1 cellular context compared by ENCODE assay signal in genomic region chr1:77683142-77683835, GRCh38.
TF ChIP-seq lines count a peak whose summit lies in the region.

No MANE protein-coding gene starts in this region.

TF ChIP-seq in HEK293, 187 proteins besides CTCF, POLR2A, EP300 and RAD21 (continued from another document and continues in another):
- TF ChIP-seq ZBTB10 (tag by site-specific recombination; IDR thresholded peaks at IDR 0.05) (0 out of 2 replicates have a peak, but pooled peaks have one; percentile 53), KLF9 (tag by site-specific recombination; IDR thresholded peaks at IDR 0.05; ENCODE audit: low read depth) (peak; percentile 76), ZNF792 (tag by site-specific recombination; IDR thresholded peaks at IDR 0.05) (no peak), ZNF473 (tag by site-specific recombination; IDR thresholded peaks at IDR 0.05) (no peak), GLIS1 (tag by site-specific recombination; IDR thresholded peaks at IDR 0.05) (peak; percentile 46), ZNF302 (tag by site-specific recombination; IDR thresholded peaks at IDR 0.05; ENCODE audit: low read depth) (no peak), ZNF335 (tag by site-specific recombination; conservative IDR thresholded peaks at IDR 0.05) (peak; percentile 89), HIC1 (tag by site-specific recombination; IDR thresholded peaks at IDR 0.05) (no peak), IKZF3 (tag by site-specific recombination; IDR thresholded peaks at IDR 0.05) (peak; percentile 97), ZNF292 (tag by site-specific recombination; IDR thresholded peaks at IDR 0.05; ENCODE audit: borderline replicate concordance, low read depth) (no peak), ZSCAN4 (tag by site-specific recombination; IDR thresholded peaks at IDR 0.05) (no peak; the same call in 1 of the 2 replicates), ZNF701 (tag by site-specific recombination; IDR thresholded peaks at IDR 0.05) (no peak), ZNF138 (tag by site-specific recombination; IDR thresholded peaks at IDR 0.05; ENCODE audit: borderline replicate concordance) (no peak), ZNF274 (IDR thresholded peaks at IDR 0.05; ENCODE audit: low read length) (no peak), ZNF274 (tag by site-specific recombination; IDR thresholded peaks at IDR 0.05; ENCODE audit: borderline replicate concordance) (no peak), TCF7L2 (IDR thresholded peaks at IDR 0.05; ENCODE audit: borderline replicate concordance, low read depth, low read length) (no peak), ZNF19 (tag by site-specific recombination; IDR thresholded peaks at IDR 0.05; ENCODE audit: low read depth) (no peak), ZNF18 (tag by site-specific recombination; IDR thresholded peaks at IDR 0.05) (no peak), ZBTB6 (tag by site-specific recombination; IDR thresholded peaks at IDR 0.05) (0 out of 2 replicates have a peak, but pooled peaks have one; percentile 36), ZNF561 (tag by site-specific recombination; IDR thresholded peaks at IDR 0.05; ENCODE audit: borderline replicate concordance) (peak; percentile 80; the same call in 1 of the 2 replicates), ZNF692 (tag by site-specific recombination; IDR thresholded peaks at IDR 0.05) (peak; percentile 93), ZNF214 (tag by site-specific recombination; IDR thresholded peaks at IDR 0.05; ENCODE audit: borderline replicate concordance) (no peak), ZNF555 (tag by site-specific recombination; conservative IDR thresholded peaks at IDR 0.05) (no peak), PRDM6 (tag by site-specific recombination; IDR thresholded peaks at IDR 0.05) (no peak), ZEB2 (tag by site-specific recombination; IDR thresholded peaks at IDR 0.05) (peak; percentile 65), ZNF391 (tag by site-specific recombination; IDR thresholded peaks at IDR 0.05; ENCODE audit: borderline replicate concordance, low read depth) (no peak; the same call in 1 of the 2 replicates), ZBTB21 (tag by site-specific recombination; IDR thresholded peaks at IDR 0.05) (no peak), ZSCAN30 (tag by site-specific recombination; IDR thresholded peaks at IDR 0.05) (peak; percentile 98), ZNF311 (tag by site-specific recombination; IDR thresholded peaks at IDR 0.05; ENCODE audit: borderline replicate concordance) (no peak), ZNF132 (tag by site-specific recombination; IDR thresholded peaks at IDR 0.05; ENCODE audit: borderline replicate concordance) (no peak), ZBTB20 (tag by site-specific recombination; IDR thresholded peaks at IDR 0.05) (peak; percentile 21; the same call in 1 of the 2 replicates), ZNF549 (tag by site-specific recombination; IDR thresholded peaks at IDR 0.05) (no peak), SP2 (tag by site-specific recombination; IDR thresholded peaks at IDR 0.05) (peak; percentile 80), ZFP41 (tag by site-specific recombination; IDR thresholded peaks at IDR 0.05; ENCODE audit: borderline replicate concordance) (no peak), ZNF830 (tag by site-specific recombination; IDR thresholded peaks at IDR 0.05; ENCODE audit: low read depth) (no peak), ZNF184 (tag by site-specific recombination; IDR thresholded peaks at IDR 0.05) (peak; percentile 21; the same call in 1 of the 2 replicates), ZNF37A (tag by site-specific recombination; IDR thresholded peaks at IDR 0.05) (no peak; the same call in 1 of the 2 replicates), ZNF48 (tag by site-specific recombination; IDR thresholded peaks at IDR 0.05) (no peak), HOXA7 (CRISPR knock-in tag; IDR thresholded peaks at IDR 0.05; ENCODE audit: borderline replicate concordance) (no peak), ZNF571 (tag by site-specific recombination; IDR thresholded peaks at IDR 0.05) (no peak), ZNF341 (tag by site-specific recombination; IDR thresholded peaks at IDR 0.05; ENCODE audit: low read depth) (peak; percentile 98), TSHZ1 (tag by site-specific recombination; IDR thresholded peaks at IDR 0.05; ENCODE audit: borderline replicate concordance) (no peak), SCRT1 (tag by site-specific recombination; IDR thresholded peaks at IDR 0.05; ENCODE audit: borderline replicate concordance) (no peak), ZNF639 (tag by site-specific recombination; IDR thresholded peaks at IDR 0.05) (no peak), SP7 (tag by site-specific recombination; IDR thresholded peaks at IDR 0.05) (peak; percentile 45; the same call in 1 of the 2 replicates)
